In the genomic region with DNA sequence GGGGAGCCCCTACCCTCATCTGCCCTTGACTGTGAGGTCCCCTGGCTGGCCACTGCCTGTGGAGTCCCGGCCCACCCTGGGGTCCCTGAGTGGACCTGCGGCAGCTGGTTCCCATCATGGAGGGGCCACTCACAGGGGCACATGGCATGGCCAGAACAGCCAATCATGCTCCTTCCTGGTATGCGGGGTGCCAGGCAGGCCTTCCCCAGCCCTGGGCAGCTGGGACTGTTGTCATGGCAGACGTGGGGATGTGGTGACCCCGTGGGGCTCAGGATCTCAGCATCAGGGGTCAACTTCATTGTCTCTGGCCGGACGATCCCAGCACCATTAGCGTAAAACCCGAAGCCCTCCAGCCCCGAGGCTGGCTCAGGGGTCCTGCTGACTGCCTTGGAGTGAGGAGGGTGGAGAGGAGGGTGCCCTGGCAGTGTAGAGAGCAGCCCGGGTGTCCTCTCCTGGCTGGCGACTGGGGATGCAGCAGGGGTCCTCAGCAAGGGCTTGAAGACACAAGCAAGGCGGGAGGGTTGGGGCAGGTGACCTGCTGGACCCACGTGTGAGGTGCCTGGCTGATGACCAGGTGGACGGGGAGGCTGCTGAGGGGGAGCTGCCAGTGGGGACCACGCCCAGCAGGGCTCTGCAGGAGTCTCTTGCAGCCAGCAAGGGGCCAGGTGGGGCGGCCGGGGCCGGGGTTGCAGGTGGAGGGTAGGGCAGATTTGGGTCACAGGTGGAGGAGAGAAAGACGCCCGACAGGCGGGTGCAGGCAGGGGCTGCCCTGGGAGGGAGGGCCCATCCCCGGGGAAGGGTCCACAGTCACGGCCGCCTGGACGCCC, we compare ENCODE assay signal across 24 cellular contexts. TPM values are rescaled to one million over a fixed set of nuclear protein-coding genes. Genes with fewer than 3 reads are reported as not detected.
DNase-seq lines count a peak whose midpoint lies in the region; ATAC-seq, FAIRE-seq and TF ChIP-seq lines count a peak whose summit lies in the region.
"Had no signal": no experiment of that assay in that cellular context is flagged by ENCODE, and none has a peak within 500 bp of the region (broad histone marks: within the 10 kb centered on the region; RNA-seq: fewer than 3 reads in every experiment).

No MANE protein-coding gene starts in this region.

- H3K36me3 Mint-ChIP-seq in glutamatergic neuron (ENCODE audit: unreplicated experiment): no peaks in the 10 kb centered on the region
- H3K36me3 Mint-ChIP-seq: activated CD8-positive, alpha-beta memory T cell treated with anti-CD3 and anti-CD28 coated beads, Interleukin-2, amount 10 ng/mL, durations not matched to agents 7 days and 5 days had no signal

- intact Hi-C loops in kidney (cut with DNase I): no loop called here

- H3K9me3 ChIP-seq in RWPE2 (ENCODE audit: severe bottlenecking) (no peaks in the 10 kb centered on the region), kidney (ENCODE audit: control insufficient read depth in 1 of 2, low read length in 2 of 2) (no peaks in the 10 kb centered on the region), skeletal muscle tissue (ENCODE audit: control insufficient read depth in 3 of 3, low read length in 3 of 3) (no peaks in the 10 kb centered on the region)
- H3K9me3 ChIP-seq: Caco-2, SJCRH30 had no signal

- H3K4me1 Mint-ChIP-seq in glutamatergic neuron (ENCODE audit: low read depth, unreplicated experiment): peaks cover 12% of the 10 kb centered on the region

- H3K9me3 Mint-ChIP-seq in glutamatergic neuron (ENCODE audit: unreplicated experiment): peaks cover 1% of the 10 kb centered on the region
- H3K9me3 Mint-ChIP-seq: activated T-cell treated with anti-CD3 and anti-CD28 coated beads, Interleukin-2, amount 50 U/mL, for 72 hours had no signal

- DNase-seq in RWPE2 (ENCODE audit: low spot score) (peak; percentile 52), glutamatergic neuron (peak; percentile 15), kidney (peak; percentile 60), putamen (ENCODE audit: low spot score) (no peak), C1 segment of cervical spinal cord (lab: John Stamatoyannopoulos, UW) (no peak)
- DNase-seq: activated CD4-positive, CD25-positive, alpha-beta regulatory T cell; activated CD8-positive, alpha-beta memory T cell treated with anti-CD3 and anti-CD28 coated beads, Interleukin-2, amount 10 ng/mL, durations not matched to agents 7 days and 5 days; activated naive CD4-positive, alpha-beta T cell; activated T-cell treated with anti-CD3 and anti-CD28 coated beads, Interleukin-2, amount 50 U/mL, for 72 hours; DND-41; effector CD8-positive, alpha-beta T cell; NCI-H187; NCI-H524 treated with DMSO at 0.1 percent for 48 hours; SJCRH30; small intestine; stimulated activated CD4-positive, alpha-beta T cell treated with anti-CD3 and anti-CD28 coated beads, Interleukin-1b, Interleukin-23, amount 100 ng/mL, for 48 hours; stimulated activated CD8-positive, alpha-beta memory T cell treated with anti-CD3 and anti-CD28 coated beads, Interleukin-4, amount 100 ng/mL, for 48 hours had no signal

- H3K27ac ChIP-seq in RWPE2 (ENCODE audit: poor library complexity, severe bottlenecking) (no peak overlapping the region), kidney (ENCODE audit: low read depth in 2 of 2, low read length in 2 of 2) (no peak overlapping the region), skeletal muscle tissue (ENCODE audit: low read depth, low read length) (peak overlapping the region; percentile 2)
- H3K27ac ChIP-seq: C4-2B, epithelial cell of prostate, SJCRH30 had no signal

- TF ChIP-seq CTCF in RWPE2 (IDR thresholded peaks at IDR 0.05; ENCODE audit: poor library complexity, severe bottlenecking) (no peak), glutamatergic neuron (IDR thresholded peaks at IDR 0.05; ENCODE audit: partially characterized antibody, unreplicated experiment) (no peak), kidney (IDR thresholded peaks at IDR 0.05; ENCODE audit: borderline replicate concordance, extremely low read depth, insufficient read depth) (no peak)

- no peak overlapping the region for H3K27ac Mint-ChIP-seq in glutamatergic neuron (ENCODE audit: unreplicated experiment)
- H3K27ac Mint-ChIP-seq: activated CD8-positive, alpha-beta memory T cell treated with anti-CD3 and anti-CD28 coated beads, Interleukin-2, amount 10 ng/mL, durations not matched to agents 7 days and 5 days; activated T-cell treated with anti-CD3 and anti-CD28 coated beads, Interleukin-2, amount 50 U/mL, for 72 hours had no signal

- H3K4me1 ChIP-seq in RWPE2 (ENCODE audit: insufficient read depth, poor library complexity, severe bottlenecking) (no peaks in the 10 kb centered on the region), kidney (ENCODE audit: control insufficient read depth in 1 of 2, insufficient read depth in 1 of 2, low read depth in 1 of 2, low read length in 2 of 2) (no peaks in the 10 kb centered on the region), skeletal muscle tissue (ENCODE audit: control insufficient read depth in 3 of 3, insufficient read depth in 3 of 3, low read length in 3 of 3) (peaks cover 13 to 82% (median 68%) of the 10 kb centered on the region in 3 donors)
- H3K4me1 ChIP-seq: Caco-2, SJCRH30 had no signal

- H3K36me3 ChIP-seq in RWPE2 (ENCODE audit: low read depth) (no peaks in the 10 kb centered on the region), kidney (ENCODE audit: control insufficient read depth in 1 of 2, insufficient read depth in 2 of 2, low read length in 2 of 2) (no peaks in the 10 kb centered on the region), skeletal muscle tissue (ENCODE audit: control insufficient read depth in 3 of 3, insufficient read depth in 3 of 3, low read length in 3 of 3) (peaks cover 69 to 80% (median 78%) of the 10 kb centered on the region in 3 donors)
- H3K36me3 ChIP-seq: SJCRH30 had no signal

- no peak for FAIRE-seq in kidney (lab: Jason Lieb, UNC)
- FAIRE-seq: colon, small intestine had no signal

- H3K9ac ChIP-seq in kidney (ENCODE audit: low read length in 2 of 2) (no peak overlapping the region), skeletal muscle tissue (ENCODE audit: low read depth in 1 of 3, low read length in 3 of 3) (peak overlapping the region in 1 of 3 donors; percentile 45)

- peaks cover 4% of the 10 kb centered on the region for H3K27me3 Mint-ChIP-seq in glutamatergic neuron (ENCODE audit: unreplicated experiment)
- H3K27me3 Mint-ChIP-seq: activated CD8-positive, alpha-beta memory T cell treated with anti-CD3 and anti-CD28 coated beads, Interleukin-2, amount 10 ng/mL, durations not matched to agents 7 days and 5 days had no signal

- H3K4me3 ChIP-seq in RWPE2 (ENCODE audit: severe bottlenecking) (no peak overlapping the region), kidney (ENCODE audit: low read length in 2 of 2) (no peak overlapping the region), skeletal muscle tissue (ENCODE audit: low read length in 3 of 3) (no peak overlapping the region)
- H3K4me3 ChIP-seq: SJCRH30 had no signal

- no peaks in the 10 kb centered on the region for H3K27me3 ChIP-seq in RWPE2 (ENCODE audit: insufficient read depth, poor library complexity, severe bottlenecking)
- peaks cover 0 to 2% (median 0%) of the 10 kb centered on the region in 3 donors for H3K27me3 ChIP-seq in skeletal muscle tissue (ENCODE audit: control insufficient read depth in 3 of 3, insufficient read depth in 3 of 3, low read length in 3 of 3)
- H3K27me3 ChIP-seq: SJCRH30 had no signal

- no peak for ATAC-seq in RWPE2 (ENCODE audit: low read depth)
- no peak for ATAC-seq in HG03095 (IDR thresholded peaks at IDR 0.05; ENCODE audit: unreplicated experiment)
- ATAC-seq: activated CD8-positive, alpha-beta memory T cell treated with anti-CD3 and anti-CD28 coated beads, Interleukin-2, amount 10 ng/mL, durations not matched to agents 7 days and 5 days; activated T-cell treated with anti-CD3 and anti-CD28 coated beads, Interleukin-2, amount 50 U/mL, for 72 hours had no signal

- H3K4me3 Mint-ChIP-seq in glutamatergic neuron (ENCODE audit: unreplicated experiment): no peak overlapping the region
- H3K4me3 Mint-ChIP-seq: activated CD8-positive, alpha-beta memory T cell treated with anti-CD3 and anti-CD28 coated beads, Interleukin-2, amount 10 ng/mL, durations not matched to agents 7 days and 5 days; activated T-cell treated with anti-CD3 and anti-CD28 coated beads, Interleukin-2, amount 50 U/mL, for 72 hours had no signal

RNA-seq across cellular contexts. Expression of a gene that starts 45.1 kb away (rescaled TPM):
- total RNA-seq in glutamatergic neuron (ENCODE audit: unreplicated experiment): 41.0 TPM
- 24.2 TPM for total RNA-seq in kidney
- 10.9 TPM for polyA plus RNA-seq in kidney (ENCODE audit: insufficient read depth, low read depth, low replicate concordance)
- total RNA-seq in skeletal muscle tissue: 6.3 TPM

RNA-seq across cellular contexts. Expression of a gene that starts 55.1 kb away (rescaled TPM):
- total RNA-seq in glutamatergic neuron (ENCODE audit: unreplicated experiment): not detected
- 6.5 TPM for total RNA-seq in kidney
- 1.3 TPM for polyA plus RNA-seq in kidney (ENCODE audit: insufficient read depth, low read depth, low replicate concordance)
- total RNA-seq in skeletal muscle tissue: 0.52 TPM
- total RNA-seq: SJCRH30, subcutaneous adipose tissue had no signal

Comparison
In these comparisons a context has a peak if more than half of its experiments do, and no peak if none do; other contexts are left out.
1. DNase-seq: peak in RWPE2 (single experiment), glutamatergic neuron (single experiment) and kidney (single experiment); none in putamen (single experiment) and C1 segment of cervical spinal cord (0 of 14).